ENCODE assay signal across 8 cellular contexts in the genomic region with DNA sequence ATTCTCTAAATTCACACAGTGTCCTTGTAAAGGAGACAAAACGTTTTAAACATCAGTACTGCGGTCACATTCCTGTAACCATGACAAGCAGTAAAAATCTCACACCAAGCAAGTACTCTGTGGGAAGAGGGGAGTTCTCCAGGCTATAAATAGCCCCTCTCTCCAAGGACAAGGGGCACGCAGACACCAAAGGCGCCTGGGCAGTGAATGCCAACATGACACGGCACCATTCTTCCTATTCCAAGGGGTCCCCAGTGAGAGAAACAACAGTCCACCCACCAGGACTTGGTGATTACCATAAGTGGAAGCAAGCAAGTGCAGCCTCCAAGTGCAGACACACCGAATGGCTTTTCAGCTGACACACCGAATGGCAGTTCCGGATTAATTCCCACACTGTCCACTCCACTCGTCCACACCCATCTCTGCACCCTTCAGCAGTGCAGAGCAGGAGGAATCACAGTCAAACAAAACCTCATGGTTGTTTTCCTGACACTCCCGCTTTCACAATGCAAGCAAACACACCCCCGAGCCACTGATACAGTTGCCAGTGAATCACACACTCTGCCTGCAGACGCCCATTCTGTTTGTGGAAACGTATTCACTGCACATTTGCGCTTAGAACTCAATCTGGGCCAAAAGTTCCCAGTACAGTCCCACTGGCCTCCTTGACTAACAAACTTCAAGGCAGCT. TPM values are rescaled to one million over a fixed set of nuclear protein-coding genes. Genes with fewer than 3 reads are reported as not detected.
DNase-seq lines count a peak whose midpoint lies in the region; ATAC-seq and TF ChIP-seq lines count a peak whose summit lies in the region.

No MANE protein-coding gene starts in this region.

- peak; percentile 34 for DNase-seq in Calu3
- DNase-seq in NB4 (ENCODE audit: low read depth) = no peak
- peak in 3 of 4 donors; percentile 24 to 58 (median 48) for DNase-seq in body of pancreas
- DNase-seq in iris pigment epithelial cell (ENCODE audit: low read depth) = peak; percentile 89
- DNase-seq in smooth muscle cell (lab: John Stamatoyannopoulos, UW; ENCODE audit: unreplicated experiment) = no peak
- no peak for DNase-seq in NCI-H524 (lab: John Stamatoyannopoulos, UW)
- DNase-seq in GM10266 (ENCODE audit: extremely low spot score) = no peak

- H3K4me1 ChIP-seq in body of pancreas (peaks cover 63% of the 10 kb centered on the region), smooth muscle cell (ENCODE audit: low read depth) (peaks cover 37% of the 10 kb centered on the region)

- H2AFZ ChIP-seq in smooth muscle cell (ENCODE audit: low read depth) = no peak overlapping the region

- BruUV-seq in Calu3 (replicated peaks; lab: Mats Ljungman, UMichigan) = no TSS peak

- peaks cover 58% of the 10 kb centered on the region for H3K79me2 ChIP-seq in smooth muscle cell (ENCODE audit: low read depth)

- H3K27ac Mint-ChIP-seq in Calu3 (ENCODE audit: unreplicated experiment) = peak overlapping the region; percentile 83

- no peak for TF ChIP-seq POLR2A in NB4 (IDR thresholded peaks at IDR 0.05; ENCODE audit: extremely low read depth, insufficient read length)
- TF ChIP-seq POLR2A in body of pancreas (IDR thresholded peaks at IDR 0.05) = no peak

- no peaks in the 10 kb centered on the region for H3K27me3 Mint-ChIP-seq in Calu3 (ENCODE audit: unreplicated experiment)

- H3F3A ChIP-seq in smooth muscle cell (ENCODE audit: low read depth) = peaks cover 32% of the 10 kb centered on the region

- no peaks in the 10 kb centered on the region for H3K9me3 Mint-ChIP-seq in Calu3 (ENCODE audit: low read depth, unreplicated experiment)

- ATAC-seq in body of pancreas (no peak), GM18861 (IDR thresholded peaks at IDR 0.05; ENCODE audit: unreplicated experiment) (no peak)

- H3K4me3 Mint-ChIP-seq in Calu3 (ENCODE audit: low read depth, unreplicated experiment) = peak overlapping the region; percentile 86

- H3K27me3 ChIP-seq in body of pancreas (no peaks in the 10 kb centered on the region), smooth muscle cell (ENCODE audit: low read depth) (no peaks in the 10 kb centered on the region)

- H3K4me2 ChIP-seq in smooth muscle cell = peak overlapping the region; percentile 97

- H4K20me1 ChIP-seq in smooth muscle cell (ENCODE audit: low read depth) = peaks cover 62% of the 10 kb centered on the region

- no peak for TF ChIP-seq CTCF in Calu3 (IDR thresholded peaks at IDR 0.05; ENCODE audit: unreplicated experiment)
- no peak for TF ChIP-seq CTCF in NB4 (IDR thresholded peaks at IDR 0.05; ENCODE audit: low read depth, low read length)
- no peak for TF ChIP-seq CTCF in body of pancreas (IDR thresholded peaks at IDR 0.05)
- no peak for TF ChIP-seq CTCF in smooth muscle cell (IDR thresholded peaks at IDR 0.05; ENCODE audit: borderline replicate concordance, insufficient read depth, poor library complexity, severe bottlenecking)
- no peak for TF ChIP-seq CTCF in GM10266 (IDR thresholded peaks at IDR 0.05; ENCODE audit: control insufficient read depth, insufficient read depth, low read depth, missing control alignments)

- CTCF ChIA-PET in Calu3 (lab: Charles Lee) = interaction anchor here (0.7 to 2.2 kb wide), 2 partner anchors 62 to 70 kb away, joined by 3 to 7 read pairs; a partner anchor contains a TSS

- H3K4me3 ChIP-seq in NB4 (ENCODE audit: low read depth, low read length) (peak overlapping the region; percentile 77), body of pancreas (peak overlapping the region in 1 of 2 donors; percentile 74), smooth muscle cell (peak overlapping the region; percentile 94)

- H3K4me1 Mint-ChIP-seq in Calu3 (ENCODE audit: low read depth, unreplicated experiment) = peaks cover 40% of the 10 kb centered on the region

- peak overlapping the region; percentile 67 for H3K9ac ChIP-seq in smooth muscle cell (ENCODE audit: low read depth)

- H3K36me3 Mint-ChIP-seq in Calu3 (ENCODE audit: insufficient read depth, unreplicated experiment) = peaks cover 38% of the 10 kb centered on the region

- intact Hi-C loops in Calu3 (cut with micrococcal nuclease; ENCODE audit: unreplicated experiment) (loop anchor here (5.0 to 10.0 kb wide), 2 partner anchors 56 to 67 kb away; a partner anchor contains a TSS), body of pancreas (cut with DNase I) (no loop called here)

- 14 to 19% methylated on average over 8 to 14 of the region's 14 CpGs for WGBS in body of pancreas, 2 donors
- 17% methylated on average over 14 of the region's 14 CpGs for WGBS in smooth muscle cell (ENCODE audit: low lambda C conversion rate)

- H3K36me3 ChIP-seq in body of pancreas (replicated peaks in 1 of 2; ENCODE audit: insufficient read depth in 1 of 2, low read depth in 2 of 2) (no peaks in the 10 kb centered on the region), smooth muscle cell (ENCODE audit: low read depth) (no peaks in the 10 kb centered on the region)

- H3K9me3 ChIP-seq in body of pancreas (no peaks in the 10 kb centered on the region), smooth muscle cell (replicated peaks; ENCODE audit: low read depth) (no peaks in the 10 kb centered on the region)

- H3K27ac ChIP-seq in body of pancreas (peak overlapping the region; percentile 66 to 85 (median 81)), smooth muscle cell (ENCODE audit: low read depth) (peak overlapping the region; percentile 96)

RNA-seq across cellular contexts. Expression of a gene that starts 1.8 kb away (rescaled TPM):
- total RNA-seq in Calu3 (2022) (135 and 136 TPM in 2 replicates), body of pancreas (100 to 1,000 TPM in 1 of 2 donors, 10 to 100 TPM in 1; 71.5 to 106 TPM), smooth muscle cell (331 and 369 TPM in 2 replicates)
- 314 and 340 TPM in 2 replicates for polyA plus RNA-seq in smooth muscle cell

RNA-seq across cellular contexts. Expression of a gene that starts 49.0 kb away (rescaled TPM):
- total RNA-seq in Calu3 (2022) (0.42 and 0.47 TPM in 2 replicates), body of pancreas (10 to 100 TPM; 17.8 to 23.3 TPM), smooth muscle cell (0.18 TPM in 1 of 2 replicates, not detected in the other)
- polyA plus RNA-seq in smooth muscle cell = 0.86 and 1.0 TPM in 2 replicates

RNA-seq across cellular contexts. Expression of a gene that starts 53.9 kb away (rescaled TPM):
- total RNA-seq in Calu3 (2022) = 56.7 and 58.1 TPM in 2 replicates
- total RNA-seq in body of pancreas = 10 to 100 TPM; 20.4 to 33.2 TPM
- total RNA-seq in smooth muscle cell = 82.8 and 87.9 TPM in 2 replicates
- polyA plus RNA-seq in smooth muscle cell = 116 and 124 TPM in 2 replicates

Comparison
In these comparisons a context has a peak if more than half of its experiments do, and no peak if none do; other contexts are left out.
1. DNase-seq: peak in Calu3 (single experiment), body of pancreas (3 of 4) and iris pigment epithelial cell (single experiment); none in NB4 (single experiment), smooth muscle cell (single experiment), NCI-H524 (0 of 2) and GM10266 (single experiment).
2. RNA of a gene that starts 49.0 kb away (total RNA-seq): 17.8 to 23.3 TPM in body of pancreas; 0.42 to 0.47 TPM in Calu3 and 0.18 TPM in smooth muscle cell; every median in the first group is over 10 times any median in the second.